Comparison of ENCODE assay signal across 1 cellular context in the genomic region with DNA sequence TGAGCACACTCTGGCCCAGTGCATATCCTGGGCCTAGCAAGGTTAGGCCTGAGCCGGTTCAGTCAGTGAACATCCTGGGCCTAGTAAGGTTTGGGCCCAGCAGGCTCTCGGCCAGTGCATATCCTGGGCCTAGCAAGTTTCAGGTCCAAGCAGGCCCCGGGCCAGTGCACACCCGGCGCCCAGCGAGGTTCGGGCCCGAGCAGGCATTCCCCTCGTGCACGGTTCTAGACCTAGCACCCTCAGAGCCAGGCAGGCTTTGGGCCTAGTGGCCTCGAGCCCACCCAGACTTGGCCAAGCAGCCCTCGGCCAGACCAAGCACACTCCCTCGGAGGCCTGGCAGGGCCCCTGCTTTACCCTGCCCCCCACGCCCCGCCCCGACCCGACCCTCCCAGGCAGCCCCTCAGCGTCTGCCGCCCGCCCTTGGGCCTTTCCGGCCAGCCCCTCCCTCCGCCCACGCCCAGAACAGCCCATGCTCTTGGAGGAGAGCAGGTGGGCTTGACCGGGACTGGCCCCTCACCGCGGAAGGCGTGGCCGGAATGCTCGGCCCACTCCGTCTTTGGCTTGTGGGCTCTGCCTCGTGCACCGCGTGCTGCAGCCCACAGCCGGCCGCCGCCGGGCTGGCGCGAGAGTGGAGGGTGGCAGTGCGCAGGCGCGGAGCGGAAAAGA.
TF ChIP-seq lines count a peak whose summit lies in the region.

A gene with protein sequence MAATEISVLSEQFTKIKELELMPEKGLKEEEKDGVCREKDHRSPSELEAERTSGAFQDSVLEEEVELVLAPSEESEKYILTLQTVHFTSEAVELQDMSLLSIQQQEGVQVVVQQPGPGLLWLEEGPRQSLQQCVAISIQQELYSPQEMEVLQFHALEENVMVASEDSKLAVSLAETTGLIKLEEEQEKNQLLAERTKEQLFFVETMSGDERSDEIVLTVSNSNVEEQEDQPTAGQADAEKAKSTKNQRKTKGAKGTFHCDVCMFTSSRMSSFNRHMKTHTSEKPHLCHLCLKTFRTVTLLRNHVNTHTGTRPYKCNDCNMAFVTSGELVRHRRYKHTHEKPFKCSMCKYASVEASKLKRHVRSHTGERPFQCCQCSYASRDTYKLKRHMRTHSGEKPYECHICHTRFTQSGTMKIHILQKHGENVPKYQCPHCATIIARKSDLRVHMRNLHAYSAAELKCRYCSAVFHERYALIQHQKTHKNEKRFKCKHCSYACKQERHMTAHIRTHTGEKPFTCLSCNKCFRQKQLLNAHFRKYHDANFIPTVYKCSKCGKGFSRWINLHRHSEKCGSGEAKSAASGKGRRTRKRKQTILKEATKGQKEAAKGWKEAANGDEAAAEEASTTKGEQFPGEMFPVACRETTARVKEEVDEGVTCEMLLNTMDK (minus strand): TSS at position 630 of the 666 bp plus-strand sequence. CDS start 935 bp downstream, outside the sequence.

TF ChIP-seq in K562, 482 proteins besides CTCF, POLR2A, EP300 and RAD21 (continued from another document and continues in another):
- TF ChIP-seq HMGXB4 (CRISPR knock-in tag; IDR thresholded peaks at IDR 0.05) (peak; percentile 78), FOXJ3 (CRISPR knock-in tag; IDR thresholded peaks at IDR 0.05) (peak; percentile 33; the same call in 1 of the 2 replicates), RB1 (IDR thresholded peaks at IDR 0.05; ENCODE audit: low read depth) (peak; percentile 63; the same call in 1 of the 2 replicates), ZFX (CRISPR knock-in tag; IDR thresholded peaks at IDR 0.05) (peak; percentile 95), SNRNP70 (optimal IDR thresholded peaks at IDR 0.05; ENCODE audit: low read depth, low read length) (no peak), PHB (CRISPR knock-in tag; IDR thresholded peaks at IDR 0.05) (no peak), ZNF282 (CRISPR knock-in tag; IDR thresholded peaks at IDR 0.05) (peak; percentile 88; the same call in 1 of the 2 replicates), U2AF2 (optimal IDR thresholded peaks at IDR 0.05; ENCODE audit: low read depth, low read length) (no peak), MYBL2 (IDR thresholded peaks at IDR 0.05; ENCODE audit: low read depth) (no peak), MYBL2 (CRISPR knock-in tag; IDR thresholded peaks at IDR 0.05; ENCODE audit: borderline replicate concordance) (no peak), ZNF644 (tag; IDR thresholded peaks at IDR 0.05; ENCODE audit: low read depth) (0 out of 2 replicates have a peak, but pooled peaks have one; percentile 55), ELF1 (tag; IDR thresholded peaks at IDR 0.05) (no peak), HNRNPL (IDR thresholded peaks at IDR 0.05; ENCODE audit: low read depth, low read length) (peak; percentile 67; the same call in 1 of the 2 replicates), ZBTB12 (CRISPR knock-in tag; IDR thresholded peaks at IDR 0.05) (no peak), TAF1 (IDR thresholded peaks at IDR 0.05; ENCODE audit: control insufficient read depth, extremely low read depth, insufficient read depth, low read length, severe bottlenecking) (peak; percentile 47), POLR2G (IDR thresholded peaks at IDR 0.05; ENCODE audit: low read depth, low read length) (peak; percentile 86), NKRF (IDR thresholded peaks at IDR 0.05; ENCODE audit: borderline replicate concordance) (peak; percentile 33; the same call in 1 of the 2 replicates), SMAD2 (IDR thresholded peaks at IDR 0.05; ENCODE audit: low read depth, low read length) (no peak), ZBTB26 (CRISPR knock-in tag; IDR thresholded peaks at IDR 0.05) (no peak), TEAD2 (tag; IDR thresholded peaks at IDR 0.05) (no peak)
- TF ChIP-seq, protein P1, sequence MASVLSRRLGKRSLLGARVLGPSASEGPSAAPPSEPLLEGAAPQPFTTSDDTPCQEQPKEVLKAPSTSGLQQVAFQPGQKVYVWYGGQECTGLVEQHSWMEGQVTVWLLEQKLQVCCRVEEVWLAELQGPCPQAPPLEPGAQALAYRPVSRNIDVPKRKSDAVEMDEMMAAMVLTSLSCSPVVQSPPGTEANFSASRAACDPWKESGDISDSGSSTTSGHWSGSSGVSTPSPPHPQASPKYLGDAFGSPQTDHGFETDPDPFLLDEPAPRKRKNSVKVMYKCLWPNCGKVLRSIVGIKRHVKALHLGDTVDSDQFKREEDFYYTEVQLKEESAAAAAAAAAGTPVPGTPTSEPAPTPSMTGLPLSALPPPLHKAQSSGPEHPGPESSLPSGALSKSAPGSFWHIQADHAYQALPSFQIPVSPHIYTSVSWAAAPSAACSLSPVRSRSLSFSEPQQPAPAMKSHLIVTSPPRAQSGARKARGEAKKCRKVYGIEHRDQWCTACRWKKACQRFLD (CRISPR knock-in tag; IDR thresholded peaks at IDR 0.05) = peak; percentile 92
- TF ChIP-seq, protein P2, sequence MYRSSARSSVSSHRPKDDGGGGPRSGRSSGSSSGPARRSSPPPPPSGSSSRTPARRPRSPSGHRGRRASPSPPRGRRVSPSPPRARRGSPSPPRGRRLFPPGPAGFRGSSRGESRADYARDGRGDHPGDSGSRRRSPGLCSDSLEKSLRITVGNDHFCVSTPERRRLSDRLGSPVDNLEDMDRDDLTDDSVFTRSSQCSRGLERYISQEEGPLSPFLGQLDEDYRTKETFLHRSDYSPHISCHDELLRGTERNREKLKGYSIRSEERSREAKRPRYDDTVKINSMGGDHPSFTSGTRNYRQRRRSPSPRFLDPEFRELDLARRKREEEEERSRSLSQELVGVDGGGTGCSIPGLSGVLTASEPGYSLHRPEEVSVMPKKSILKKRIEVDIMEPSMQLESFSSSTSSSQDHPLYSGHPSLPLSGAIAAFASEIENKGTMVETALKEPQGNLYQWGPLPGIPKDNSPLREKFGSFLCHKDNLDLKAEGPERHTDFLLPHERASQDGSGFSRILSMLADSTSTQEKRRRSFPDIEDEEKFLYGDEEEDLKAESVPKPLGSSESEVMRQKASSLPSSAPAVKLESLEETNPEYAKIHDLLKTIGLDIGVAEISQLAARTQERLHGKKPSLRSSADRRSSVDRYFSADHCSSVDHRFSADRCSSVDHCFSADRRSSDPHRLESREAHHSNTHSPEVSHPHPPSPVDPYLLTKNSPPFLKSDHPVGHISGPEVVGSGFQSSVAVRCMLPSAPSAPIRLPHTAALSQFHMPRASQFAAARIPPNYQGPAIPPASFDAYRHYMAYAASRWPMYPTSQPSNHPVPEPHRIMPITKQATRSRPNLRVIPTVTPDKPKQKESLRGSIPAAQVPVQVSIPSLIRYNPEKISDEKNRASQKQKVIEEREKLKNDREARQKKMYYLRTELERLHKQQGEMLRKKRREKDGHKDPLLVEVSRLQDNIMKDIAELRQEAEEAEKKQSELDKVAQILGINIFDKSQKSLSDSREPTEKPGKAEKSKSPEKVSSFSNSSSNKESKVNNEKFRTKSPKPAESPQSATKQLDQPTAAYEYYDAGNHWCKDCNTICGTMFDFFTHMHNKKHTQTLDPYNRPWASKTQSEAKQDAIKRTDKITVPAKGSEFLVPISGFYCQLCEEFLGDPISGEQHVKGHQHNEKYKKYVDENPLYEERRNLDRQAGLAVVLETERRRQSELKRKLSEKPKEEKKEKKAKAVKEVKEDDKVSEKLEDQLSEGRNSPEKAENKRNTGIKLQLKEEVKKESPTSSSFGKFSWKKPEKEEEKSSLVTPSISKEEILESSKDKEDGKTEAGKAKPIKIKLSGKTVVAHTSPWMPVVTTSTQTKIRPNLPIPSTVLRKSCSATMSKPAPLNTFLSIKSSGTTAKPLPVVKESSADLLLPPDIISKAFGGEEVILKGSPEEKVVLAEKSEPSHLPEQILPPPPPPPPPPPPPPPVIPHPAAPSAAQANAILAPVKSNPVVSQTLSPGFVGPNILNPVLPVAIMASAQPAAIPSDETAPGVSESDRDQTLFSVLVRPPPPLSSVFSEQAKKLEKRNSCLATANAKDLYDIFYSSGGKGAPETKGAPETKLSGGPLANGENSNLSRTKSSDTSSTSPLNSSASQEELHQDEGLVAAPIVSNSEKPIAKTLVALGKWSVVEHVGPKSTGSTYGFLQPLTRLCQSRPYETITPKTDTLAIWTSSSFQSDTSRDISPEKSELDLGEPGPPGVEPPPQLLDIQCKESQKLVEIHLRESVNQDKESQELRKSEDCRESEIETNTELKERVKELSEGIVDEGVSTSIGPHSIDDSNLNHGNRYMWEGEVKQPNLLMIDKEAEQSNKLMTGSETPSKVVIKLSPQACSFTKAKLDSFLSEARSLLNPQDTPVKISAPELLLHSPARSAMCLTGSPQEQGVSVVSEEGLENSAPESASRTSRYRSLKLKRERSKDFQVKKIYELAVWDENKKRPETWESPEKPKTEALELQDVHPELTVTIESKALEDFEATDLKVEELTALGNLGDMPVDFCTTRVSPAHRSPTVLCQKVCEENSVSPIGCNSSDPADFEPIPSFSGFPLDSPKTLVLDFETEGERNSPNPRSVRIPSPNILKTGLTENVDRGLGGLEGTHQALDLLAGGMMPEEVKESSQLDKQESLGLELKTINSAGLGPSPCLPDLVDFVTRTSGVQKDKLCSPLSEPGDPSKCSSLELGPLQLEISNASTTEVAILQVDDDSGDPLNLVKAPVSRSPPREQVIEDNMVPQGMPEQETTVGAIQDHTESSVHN (IDR thresholded peaks at IDR 0.05; ENCODE audit: borderline replicate concordance in 1 of 2, low read depth in 1 of 2) = peak in 1 of 2 experiments; percentile 37; a peak in 1 of 4 replicates
- TF ChIP-seq, protein P3, sequence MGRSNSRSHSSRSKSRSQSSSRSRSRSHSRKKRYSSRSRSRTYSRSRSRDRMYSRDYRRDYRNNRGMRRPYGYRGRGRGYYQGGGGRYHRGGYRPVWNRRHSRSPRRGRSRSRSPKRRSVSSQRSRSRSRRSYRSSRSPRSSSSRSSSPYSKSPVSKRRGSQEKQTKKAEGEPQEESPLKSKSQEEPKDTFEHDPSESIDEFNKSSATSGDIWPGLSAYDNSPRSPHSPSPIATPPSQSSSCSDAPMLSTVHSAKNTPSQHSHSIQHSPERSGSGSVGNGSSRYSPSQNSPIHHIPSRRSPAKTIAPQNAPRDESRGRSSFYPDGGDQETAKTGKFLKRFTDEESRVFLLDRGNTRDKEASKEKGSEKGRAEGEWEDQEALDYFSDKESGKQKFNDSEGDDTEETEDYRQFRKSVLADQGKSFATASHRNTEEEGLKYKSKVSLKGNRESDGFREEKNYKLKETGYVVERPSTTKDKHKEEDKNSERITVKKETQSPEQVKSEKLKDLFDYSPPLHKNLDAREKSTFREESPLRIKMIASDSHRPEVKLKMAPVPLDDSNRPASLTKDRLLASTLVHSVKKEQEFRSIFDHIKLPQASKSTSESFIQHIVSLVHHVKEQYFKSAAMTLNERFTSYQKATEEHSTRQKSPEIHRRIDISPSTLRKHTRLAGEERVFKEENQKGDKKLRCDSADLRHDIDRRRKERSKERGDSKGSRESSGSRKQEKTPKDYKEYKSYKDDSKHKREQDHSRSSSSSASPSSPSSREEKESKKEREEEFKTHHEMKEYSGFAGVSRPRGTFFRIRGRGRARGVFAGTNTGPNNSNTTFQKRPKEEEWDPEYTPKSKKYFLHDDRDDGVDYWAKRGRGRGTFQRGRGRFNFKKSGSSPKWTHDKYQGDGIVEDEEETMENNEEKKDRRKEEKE (IDR thresholded peaks at IDR 0.05; ENCODE audit: borderline replicate concordance in 1 of 2, control insufficient read depth in 1 of 2, low read depth in 2 of 2, low read length in 1 of 2) = no peak
- TF ChIP-seq, protein P4, sequence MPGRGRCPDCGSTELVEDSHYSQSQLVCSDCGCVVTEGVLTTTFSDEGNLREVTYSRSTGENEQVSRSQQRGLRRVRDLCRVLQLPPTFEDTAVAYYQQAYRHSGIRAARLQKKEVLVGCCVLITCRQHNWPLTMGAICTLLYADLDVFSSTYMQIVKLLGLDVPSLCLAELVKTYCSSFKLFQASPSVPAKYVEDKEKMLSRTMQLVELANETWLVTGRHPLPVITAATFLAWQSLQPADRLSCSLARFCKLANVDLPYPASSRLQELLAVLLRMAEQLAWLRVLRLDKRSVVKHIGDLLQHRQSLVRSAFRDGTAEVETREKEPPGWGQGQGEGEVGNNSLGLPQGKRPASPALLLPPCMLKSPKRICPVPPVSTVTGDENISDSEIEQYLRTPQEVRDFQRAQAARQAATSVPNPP (IDR thresholded peaks at IDR 0.05; ENCODE audit: borderline replicate concordance, insufficient read depth, insufficient read length) = no peak
